16 cellular contexts compared by ENCODE assay signal in the genomic region with DNA sequence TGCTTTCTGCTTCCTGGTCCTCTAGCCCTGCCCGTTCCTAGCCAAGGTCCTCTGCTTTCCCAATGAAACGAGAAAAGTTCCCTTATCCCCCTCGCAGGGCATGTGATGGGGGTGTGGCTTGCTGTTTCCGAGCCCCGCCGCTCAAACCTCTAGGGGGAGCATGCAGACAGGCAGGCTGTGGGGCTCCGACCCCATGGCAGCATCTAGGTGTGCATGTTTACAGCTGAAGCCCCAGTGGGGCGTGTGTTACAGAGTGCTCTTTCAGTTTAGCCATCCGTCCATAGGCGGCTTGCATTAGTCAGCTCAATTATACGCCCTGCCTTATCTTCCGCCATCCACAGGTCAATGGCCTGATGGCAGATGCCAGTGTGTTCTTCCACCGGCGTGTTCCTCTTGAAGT. TPM values are rescaled to one million over a fixed set of nuclear protein-coding genes. Genes with fewer than 3 reads are reported as not detected.
DNase-seq lines count a peak whose midpoint lies in the region; ATAC-seq and TF ChIP-seq lines count a peak whose summit lies in the region.
"Had no signal": no experiment of that assay in that cellular context is flagged by ENCODE, and none has a peak within 500 bp of the region (broad histone marks: within the 10 kb centered on the region; RNA-seq: fewer than 3 reads in every experiment).

No MANE protein-coding gene starts in this region.

- H3K9me3 ChIP-seq in NT2/D1 (ENCODE audit: insufficient read depth, low read length): no peaks in the 10 kb centered on the region
- no peaks in the 10 kb centered on the region for H3K9me3 ChIP-seq in duodenal mucosa (ENCODE audit: control insufficient read depth in 1 of 2, low read length in 2 of 2)
- peaks cover 0 to 2% of the 10 kb centered on the region in 2 donors for H3K9me3 ChIP-seq in neuronal stem cell (replicated peaks in 1 of 2; ENCODE audit: control insufficient read depth in 2 of 2, insufficient read depth in 1 of 2, low read depth in 1 of 2, low read length in 2 of 2)
- no peaks in the 10 kb centered on the region for H3K9me3 ChIP-seq in sigmoid colon
- H3K9me3 ChIP-seq: uterus had no signal

- H3K27me3 Mint-ChIP-seq in activated T-helper 17 cell treated with anti-CD3 and anti-CD28 coated beads, Interleukin-2, amount 50 U/mL, for 72 hours: no peaks in the 10 kb centered on the region
- H3K27me3 Mint-ChIP-seq: activated CD4-positive, alpha-beta memory T cell treated with anti-CD3 and anti-CD28 coated beads for 36 hours had no signal

- peaks cover 2% of the 10 kb centered on the region for H3K27me3 ChIP-seq in NT2/D1 (ENCODE audit: insufficient read depth, insufficient read length)
- H3K27me3 ChIP-seq in duodenal mucosa (ENCODE audit: control insufficient read depth in 1 of 2, insufficient read depth in 2 of 2, low read length in 2 of 2): peaks cover 0 to 4% of the 10 kb centered on the region in 2 donors
- peaks cover 0 to 4% (median 0%) of the 10 kb centered on the region in 3 experiments for H3K27me3 ChIP-seq in neuronal stem cell (ENCODE audit: control insufficient read depth in 3 of 3, insufficient read depth in 3 of 3, low read depth in 1 of 3, low read length in 3 of 3)
- H3K27me3 ChIP-seq in sigmoid colon: no peaks in the 10 kb centered on the region
- H3K27me3 ChIP-seq: uterus had no signal

- H2BK15ac ChIP-seq in neuronal stem cell (ENCODE audit: low read length): no peak overlapping the region

- intact Hi-C loops in sigmoid colon (cut with DNase I): no loop called here

- H3K4me3 Mint-ChIP-seq in activated T-helper 17 cell treated with anti-CD3 and anti-CD28 coated beads, Interleukin-2, amount 50 U/mL, for 72 hours: no peak overlapping the region
- H3K4me3 Mint-ChIP-seq: activated CD4-positive, alpha-beta memory T cell treated with anti-CD3 and anti-CD28 coated beads for 36 hours had no signal

- TF ChIP-seq CTCF in sigmoid colon (IDR thresholded peaks at IDR 0.05): no peak

- H3K4me2 ChIP-seq in neuronal stem cell (ENCODE audit: insufficient read depth, low read length, poor library complexity, severe bottlenecking): no peak overlapping the region

- WGBS in neuronal stem cell (ENCODE audit: extremely low coverage in 2 of 2, insufficient read length in 2 of 2, insufficient replicate concordance in 1 of 2), 2 donors: no CpG with 5 or more reads among the region's 14 CpGs
- 45 to 70% methylated on average over 14 of the region's 14 CpGs for WGBS in sigmoid colon, 2 donors

- H3K4me1 Mint-ChIP-seq in activated T-helper 17 cell treated with anti-CD3 and anti-CD28 coated beads, Interleukin-2, amount 50 U/mL, for 72 hours: no peaks in the 10 kb centered on the region

- no peak for TF ChIP-seq POLR2A in sigmoid colon (IDR thresholded peaks at IDR 0.05)

- no peak overlapping the region for H2AK5ac ChIP-seq in neuronal stem cell (ENCODE audit: low read depth, low read length)

- no peak overlapping the region for H2AFZ ChIP-seq in neuronal stem cell (ENCODE audit: low read length)

- no peak overlapping the region for H2BK120ac ChIP-seq in neuronal stem cell (ENCODE audit: low read depth, low read length)

- DNase-seq in NCI-H82 (lab: John Stamatoyannopoulos, UW) (peak; percentile 18), NCI-H82 treated with DMSO at 0.1 percent for 48 hours (lab: John Stamatoyannopoulos, UW; ENCODE audit: unreplicated experiment) (no peak), NT2/D1 (ENCODE audit: low read depth, low spot score) (peak; percentile 47), neuronal stem cell (ENCODE audit: low spot score) (no peak), sigmoid colon (no peak)
- DNase-seq: activated CD4-positive, alpha-beta memory T cell treated with anti-CD3 and anti-CD28 coated beads for 36 hours; central memory CD4-positive, alpha-beta T cell; DMS79; NCI-H1048; NCI-H526 treated with DMSO at 0.1 percent for 48 hours; stimulated activated CD4-positive, alpha-beta T cell treated with anti-CD3 and anti-CD28 coated beads, Interleukin-1b, Interleukin-23, amount 100 ng/mL, for 48 hours; uterus had no signal

- H4K8ac ChIP-seq in neuronal stem cell (ENCODE audit: low read depth, low read length): no peak overlapping the region

- H3K27ac ChIP-seq in duodenal mucosa (ENCODE audit: low read depth, low read length): no peak overlapping the region
- no peak overlapping the region for H3K27ac ChIP-seq in neuronal stem cell (replicated peaks; ENCODE audit: low read length)
- no peak overlapping the region for H3K27ac ChIP-seq in sigmoid colon
- H3K27ac ChIP-seq: uterus had no signal

- no peak overlapping the region for H2BK12ac ChIP-seq in neuronal stem cell (ENCODE audit: low read length)

- peaks cover 4% of the 10 kb centered on the region for H3K4me1 ChIP-seq in NT2/D1 (ENCODE audit: insufficient read depth, insufficient read length)
- peaks cover 0 to 4% of the 10 kb centered on the region in 2 donors for H3K4me1 ChIP-seq in duodenal mucosa (ENCODE audit: control insufficient read depth in 1 of 2, insufficient read depth in 2 of 2, low read length in 2 of 2)
- H3K4me1 ChIP-seq in neuronal stem cell (ENCODE audit: control insufficient read depth in 2 of 2, insufficient read depth in 1 of 2, low read depth in 1 of 2, low read length in 2 of 2): peaks cover 0 to 4% of the 10 kb centered on the region in 2 donors
- H3K4me1 ChIP-seq in sigmoid colon: peaks cover 0 to 13% (median 11%) of the 10 kb centered on the region in 4 donors
- H3K4me1 ChIP-seq: uterus had no signal

- H4K91ac ChIP-seq in neuronal stem cell (ENCODE audit: low read depth, low read length, poor library complexity): no peak overlapping the region

- H3K36me3 ChIP-seq in NT2/D1 (ENCODE audit: insufficient read depth, insufficient read length, low read length) (no peaks in the 10 kb centered on the region), duodenal mucosa (ENCODE audit: control insufficient read depth in 1 of 2, insufficient read depth in 2 of 2, low read length in 2 of 2) (no peaks in the 10 kb centered on the region), neuronal stem cell (replicated peaks in 1 of 2; ENCODE audit: control insufficient read depth in 2 of 2, insufficient read depth in 2 of 2, low read length in 2 of 2) (no peaks in the 10 kb centered on the region), sigmoid colon (no peaks in the 10 kb centered on the region)
- H3K36me3 ChIP-seq: uterus had no signal

- H3K9me3 Mint-ChIP-seq in activated T-helper 17 cell treated with anti-CD3 and anti-CD28 coated beads, Interleukin-2, amount 50 U/mL, for 72 hours: no peaks in the 10 kb centered on the region
- H3K9me3 Mint-ChIP-seq: activated CD4-positive, alpha-beta memory T cell treated with anti-CD3 and anti-CD28 coated beads for 36 hours had no signal

- H3K4me3 ChIP-seq in NT2/D1 (ENCODE audit: insufficient read length, low read depth) (no peak overlapping the region), duodenal mucosa (ENCODE audit: low read depth in 1 of 2, low read length in 2 of 2) (peak overlapping the region; percentile 21 to 34), neuronal stem cell (ENCODE audit: low read length in 2 of 2) (no peak overlapping the region), sigmoid colon (no peak overlapping the region)
- H3K4me3 ChIP-seq: uterus had no signal

- TF ChIP-seq EP300 in sigmoid colon (IDR thresholded peaks at IDR 0.05): no peak

- H2BK5ac ChIP-seq in neuronal stem cell (ENCODE audit: low read length): no peak overlapping the region

- no peaks in the 10 kb centered on the region for H3K79me1 ChIP-seq in neuronal stem cell (ENCODE audit: low read depth, low read length)

- H3K18ac ChIP-seq in neuronal stem cell (ENCODE audit: low read length): peak overlapping the region; percentile 58

- H3K9ac ChIP-seq in NT2/D1 (ENCODE audit: insufficient read length, low read depth): no peak overlapping the region
- H3K9ac ChIP-seq in duodenal mucosa (ENCODE audit: low read depth in 1 of 2, low read length in 2 of 2): no peak overlapping the region
- no peak overlapping the region for H3K9ac ChIP-seq in neuronal stem cell (ENCODE audit: low read depth, low read length, poor library complexity)

- no peak overlapping the region for H3K4ac ChIP-seq in neuronal stem cell (ENCODE audit: low read length)

- H3K23ac ChIP-seq in neuronal stem cell (ENCODE audit: low read depth, low read length, poor library complexity): no peak overlapping the region

- no peaks in the 10 kb centered on the region for H3K36me3 Mint-ChIP-seq in activated T-helper 17 cell treated with anti-CD3 and anti-CD28 coated beads, Interleukin-2, amount 50 U/mL, for 72 hours (ENCODE audit: low read depth)
- H3K36me3 Mint-ChIP-seq: activated CD4-positive, alpha-beta memory T cell treated with anti-CD3 and anti-CD28 coated beads for 36 hours had no signal

- no peak overlapping the region for H3K27ac Mint-ChIP-seq in activated T-helper 17 cell treated with anti-CD3 and anti-CD28 coated beads, Interleukin-2, amount 50 U/mL, for 72 hours
- H3K27ac Mint-ChIP-seq: activated CD4-positive, alpha-beta memory T cell treated with anti-CD3 and anti-CD28 coated beads for 36 hours had no signal

- ATAC-seq in activated T-helper 17 cell treated with anti-CD3 and anti-CD28 coated beads, Interleukin-2, amount 50 U/mL, for 72 hours (replicated peaks): no peak
- ATAC-seq in HG02870 (IDR thresholded peaks at IDR 0.05; ENCODE audit: unreplicated experiment): no peak

- H3K14ac ChIP-seq in neuronal stem cell (ENCODE audit: low read length): no peak overlapping the region

RNA-seq across cellular contexts. Expression of gene SPATA31E1, which starts 48.3 kb away (rescaled TPM):
- polyA plus RNA-seq in neuronal stem cell (2013, experiment 1 of 2): 0.01 TPM
- polyA plus RNA-seq in neuronal stem cell (2013, experiment 2 of 2): 0.03 TPM
- total RNA-seq in activated T-helper 17 cell treated with anti-CD3 and anti-CD28 coated beads, Interleukin-2, amount 50 U/mL, for 72 hours: not detected
- total RNA-seq in sigmoid colon: not detected
- under 1 TPM in 1 of 3 donors, not detected in 2; 0.01 TPM for polyA plus RNA-seq in sigmoid colon
- total RNA-seq: activated CD4-positive, alpha-beta memory T cell treated with anti-CD3 and anti-CD28 coated beads for 36 hours; posterior vena cava; uterus had no signal

Comparison
In these comparisons a context has a peak if more than half of its experiments do, and no peak if none do; other contexts are left out.
1. DNase-seq: peak in NCI-H82 (single experiment) and NT2/D1 (single experiment); none in NCI-H82 treated with DMSO at 0.1 percent for 48 hours (single experiment), neuronal stem cell (single experiment) and sigmoid colon (single experiment).
2. H3K4me3 ChIP-seq: peak in duodenal mucosa (2 of 2); none in NT2/D1 (single experiment), neuronal stem cell (0 of 2) and sigmoid colon (0 of 4).